ENCODE assay signal across 9 cellular contexts in genomic region chr22:19122752-19123492, GRCh38. TPM values are rescaled to one million over a fixed set of nuclear protein-coding genes. Genes with fewer than 3 reads are reported as not detected.
A peak's percentile ranks its signal among the peaks of the same experiment; 100 is the strongest.
DNase-seq lines count a peak whose midpoint lies in the region; ATAC-seq and TF ChIP-seq lines count a peak whose summit lies in the region.
"Had no signal": no experiment of that assay in that cellular context is flagged by ENCODE, and none has a peak within 500 bp of the region (broad histone marks: within the 10 kb centered on the region; RNA-seq: fewer than 3 reads in every experiment).

No MANE protein-coding gene starts in this region.

- H3K27me3 Mint-ChIP-seq in brain, result peaks cover 5% of the 10 kb centered on the region

- no peak overlapping the region for H3K27ac ChIP-seq in DOHH2 (ENCODE audit: low read depth, low read length)
- H3K27ac ChIP-seq in suprapubic skin, result peak overlapping the region; percentile 96

- H3K36me3 ChIP-seq in DOHH2 (ENCODE audit: control insufficient read depth, low read length) (peaks cover 5% of the 10 kb centered on the region), suprapubic skin (no peaks in the 10 kb centered on the region)

- no peak for TF ChIP-seq CTCF in DOHH2 (IDR thresholded peaks at IDR 0.05; ENCODE audit: low read depth, low read length, poor library complexity, severe bottlenecking)
- TF ChIP-seq CTCF in brain (conservative IDR thresholded peaks at IDR 0.05), result no peak
- TF ChIP-seq CTCF in suprapubic skin (IDR thresholded peaks at IDR 0.05), result no peak

- no peak for TF ChIP-seq RAD21 in Ishikawa (IDR thresholded peaks at IDR 0.05; ENCODE audit: low read depth)

- no peak for TF ChIP-seq POLR2A in suprapubic skin (IDR thresholded peaks at IDR 0.05)

- peak overlapping the region; percentile 74 for H3K4me2 ChIP-seq in DOHH2 (ENCODE audit: low read length)

- no peaks in the 10 kb centered on the region for H3K36me3 Mint-ChIP-seq in brain

- H3K27me3 ChIP-seq in DOHH2 (ENCODE audit: control insufficient read depth, low read length) (no peaks in the 10 kb centered on the region), suprapubic skin (no peaks in the 10 kb centered on the region)

- peaks cover 43% of the 10 kb centered on the region for H3K79me2 ChIP-seq in DOHH2 (ENCODE audit: control insufficient read depth, low read length)

- H3K4me1 Mint-ChIP-seq in brain, result peaks cover 45% of the 10 kb centered on the region

- ATAC-seq in HG02759 (IDR thresholded peaks at IDR 0.05; ENCODE audit: unreplicated experiment), result no peak
- ATAC-seq in HG03520 (IDR thresholded peaks at IDR 0.05; ENCODE audit: unreplicated experiment), result no peak

- peak overlapping the region; percentile 29 to 93 (median 85) for H3K27ac Mint-ChIP-seq in brain

- DNase-seq in kidney tubule cell (ENCODE audit: low spot score) (peak; percentile 24), suprapubic skin (ENCODE audit: low spot score in 2 of 2) (no peak), ecto neural progenitor cell (ENCODE audit: low spot score) (no peak)

- no peaks in the 10 kb centered on the region for H3K9me3 ChIP-seq in DOHH2 (ENCODE audit: control insufficient read depth, insufficient read depth, low read length)
- no peaks in the 10 kb centered on the region for H3K9me3 ChIP-seq in suprapubic skin

- H4K20me1 ChIP-seq in DOHH2 (ENCODE audit: control insufficient read depth, insufficient read depth, low read depth, low read length), result peaks cover 17% of the 10 kb centered on the region; the same call in 1 of the 2 replicates

- H3K4me3 Mint-ChIP-seq in brain, result peak overlapping the region; percentile 85 to 91 (median 88)

- H3K4me1 ChIP-seq in DOHH2 (ENCODE audit: control insufficient read depth, low read length) (peaks cover 38% of the 10 kb centered on the region), suprapubic skin (peaks cover 59% of the 10 kb centered on the region)

- 21% methylated on average over 27 of the region's 27 CpGs for WGBS in suprapubic skin

- H3K4me3 ChIP-seq in DOHH2 (ENCODE audit: low read length) (peak overlapping the region; percentile 85), suprapubic skin (peak overlapping the region; percentile 98)

- no peaks in the 10 kb centered on the region for H3K9me3 Mint-ChIP-seq in brain

- TF ChIP-seq EP300 in Ishikawa (IDR thresholded peaks at IDR 0.05; ENCODE audit: borderline replicate concordance) (no peak), suprapubic skin (IDR thresholded peaks at IDR 0.05) (no peak)

- H3F3A ChIP-seq in DOHH2 (ENCODE audit: control insufficient read depth, insufficient read depth), result peaks cover 3% of the 10 kb centered on the region; the same call in 1 of the 2 replicates

- no peaks in the 10 kb centered on the region for H3K9me2 ChIP-seq in DOHH2 (replicated peaks; ENCODE audit: control insufficient read depth, low read length)

TF ChIP-seq in Ishikawa, 13 proteins besides CTCF, POLR2A, EP300 and RAD21:
- TF ChIP-seq MAX (IDR thresholded peaks at IDR 0.05) (0 out of 2 replicates have a peak, but pooled peaks have one; percentile 31), ZBTB7A (IDR thresholded peaks at IDR 0.05; ENCODE audit: low read depth) (0 out of 2 replicates have a peak, but pooled peaks have one; percentile 67), YY1 (IDR thresholded peaks at IDR 0.05; ENCODE audit: low read depth) (no peak)

RNA-seq across cellular contexts. Expression of gene DGCR2, which starts 0.7 kb away (rescaled TPM):
- 67.4 TPM for polyA plus RNA-seq in brain (ENCODE audit: insufficient read depth, low read depth, low replicate concordance)
- 100 to 1,000 TPM; 115 to 172 (median 130) TPM for total RNA-seq in suprapubic skin

RNA-seq across cellular contexts. Expression of gene TSSK2, which starts 8.2 kb away (rescaled TPM):
- not detected for polyA plus RNA-seq in brain (ENCODE audit: insufficient read depth, low read depth, low replicate concordance)
- total RNA-seq in suprapubic skin, result not detected
- total RNA-seq: SK-MEL-5 had no signal

RNA-seq across cellular contexts. Expression of gene ESS2, which starts 21.5 kb away (rescaled TPM):
- 30.4 TPM for polyA plus RNA-seq in brain (ENCODE audit: insufficient read depth, low read depth, low replicate concordance)
- total RNA-seq in suprapubic skin, result 10 to 100 TPM; 22.4 to 26.0 (median 24.0) TPM

RNA-seq across cellular contexts. Expression of gene GSC2, which starts 27.2 kb away (rescaled TPM):
- not detected for polyA plus RNA-seq in brain (ENCODE audit: insufficient read depth, low read depth, low replicate concordance)
- total RNA-seq in suprapubic skin, result not detected
- total RNA-seq: SK-MEL-5 had no signal

RNA-seq across cellular contexts. Expression of gene SLC25A1, which starts 55.6 kb away (rescaled TPM):
- 64.3 TPM for polyA plus RNA-seq in brain (ENCODE audit: insufficient read depth, low read depth, low replicate concordance)
- 10 to 100 TPM; 35.6 to 71.0 (median 57.8) TPM for total RNA-seq in suprapubic skin
